8 cellular contexts compared by ENCODE assay signal in the genomic region with DNA sequence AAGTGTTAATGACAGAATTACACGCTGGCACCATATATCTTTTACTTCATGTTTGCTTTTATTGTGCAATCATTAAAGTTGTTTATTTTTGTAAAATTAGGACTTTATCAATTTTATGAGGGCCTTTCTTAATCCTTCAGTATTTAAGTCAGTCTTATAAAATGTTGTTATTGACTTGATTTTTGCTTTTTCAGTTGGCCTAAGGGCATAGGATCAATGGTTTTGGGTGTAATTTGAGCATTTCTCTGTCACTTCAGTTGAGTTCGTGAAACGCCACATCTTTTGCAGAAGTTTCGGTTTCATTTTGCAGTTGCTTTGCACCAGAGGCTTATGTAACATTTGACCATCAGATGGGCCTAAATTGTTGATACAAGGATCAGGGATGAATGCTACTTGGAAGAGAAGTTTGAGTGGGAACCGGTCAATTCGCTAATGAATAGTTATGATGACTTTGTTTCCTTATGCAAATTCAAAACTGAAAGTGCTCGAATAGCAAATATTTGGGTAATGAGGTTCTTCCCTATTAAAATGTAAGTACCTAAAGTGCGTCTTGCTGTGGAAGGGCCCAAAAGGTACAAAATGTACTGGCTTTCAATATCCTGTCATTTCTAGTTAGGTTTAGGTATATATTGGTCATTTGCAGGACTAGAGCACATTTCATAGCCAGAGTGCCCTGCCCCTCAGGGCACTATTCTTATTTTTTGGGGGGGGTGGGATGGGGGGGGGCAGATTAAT.
A peak's percentile ranks its signal among the peaks of the same experiment; 100 is the strongest.
DNase-seq lines count a peak whose midpoint lies in the region; ATAC-seq and TF ChIP-seq lines count a peak whose summit lies in the region.

No MANE protein-coding gene starts in this region.

- peaks cover 0 to under 1% (median 0%) of the 10 kb centered on the region in 7 donors for H3K9me3 Mint-ChIP-seq in CD4-positive, CD25-positive, alpha-beta regulatory T cell

- CTCF ChIA-PET in OCI-LY7 (lab: Charles Lee; ENCODE audit: unreplicated experiment), result no interaction called here

- peaks cover 3% of the 10 kb centered on the region for H3K36me3 Mint-ChIP-seq in CD4-positive, CD25-positive, alpha-beta regulatory T cell

- ATAC-seq in CD4-positive, CD25-positive, alpha-beta regulatory T cell (ENCODE audit: low read depth in 2 of 2), result peak in 1 of 2 donors; percentile 18
- peak; percentile 60 for ATAC-seq in GM21447 (IDR thresholded peaks at IDR 0.05; ENCODE audit: unreplicated experiment)

- H3K4me2 ChIP-seq in OCI-LY7 (ENCODE audit: low read length), result peak overlapping the region; percentile 21

- peaks cover 3% of the 10 kb centered on the region for H3K27me3 ChIP-seq in CD4-positive, CD25-positive, alpha-beta regulatory T cell (ENCODE audit: control insufficient read depth, insufficient read depth, low read length)
- no peaks in the 10 kb centered on the region for H3K27me3 ChIP-seq in brain microvascular endothelial cell (replicated peaks)

- H3K9me2 ChIP-seq in OCI-LY7 (ENCODE audit: insufficient read depth, low read length), result no peaks in the 10 kb centered on the region

- no peaks in the 10 kb centered on the region for H3K9me3 ChIP-seq in CD4-positive, CD25-positive, alpha-beta regulatory T cell (ENCODE audit: control insufficient read depth in 2 of 2, low read length in 2 of 2)
- no peaks in the 10 kb centered on the region for H3K9me3 ChIP-seq in OCI-LY7 (ENCODE audit: low read length)

- TF ChIP-seq CTCF in OCI-LY7 (conservative IDR thresholded peaks at IDR 0.05; ENCODE audit: low read length) (no peak), brain microvascular endothelial cell (IDR thresholded peaks at IDR 0.05; ENCODE audit: low read depth, low read length, missing control alignments) (no peak)

- no peaks in the 10 kb centered on the region for H3K79me2 ChIP-seq in OCI-LY7 (ENCODE audit: insufficient read depth, low read depth, low read length)

- BruUV-seq in OCI-LY7 (replicated peaks; lab: Mats Ljungman, UMichigan), result no TSS peak

- no peaks in the 10 kb centered on the region for H3K36me3 ChIP-seq in CD4-positive, CD25-positive, alpha-beta regulatory T cell (ENCODE audit: control insufficient read depth, insufficient read depth, low read length)
- H3K36me3 ChIP-seq in OCI-LY7 (ENCODE audit: insufficient read depth, low read length) (no peaks in the 10 kb centered on the region), brain microvascular endothelial cell (replicated peaks) (no peaks in the 10 kb centered on the region)

- H3K27me3 Mint-ChIP-seq in CD4-positive, CD25-positive, alpha-beta regulatory T cell, result peaks cover 4% of the 10 kb centered on the region

- H3K4me1 ChIP-seq in CD4-positive, CD25-positive, alpha-beta regulatory T cell (ENCODE audit: control insufficient read depth, insufficient read depth, low read length, poor library complexity, severe bottlenecking), result no peaks in the 10 kb centered on the region
- no peaks in the 10 kb centered on the region for H3K4me1 ChIP-seq in OCI-LY7 (ENCODE audit: insufficient read depth, low read length, poor library complexity, severe bottlenecking)

- peak in 2 of 3 donors; percentile 8 to 68 for DNase-seq in CD4-positive, CD25-positive, alpha-beta regulatory T cell
- DNase-seq in OCI-LY7 (ENCODE audit: low spot score), result peak; percentile 11
- peak; percentile 67 for DNase-seq in iris pigment epithelial cell (ENCODE audit: low read depth)
- no peak for DNase-seq in stimulated activated CD8-positive, alpha-beta memory T cell treated with anti-CD3 and anti-CD28 coated beads, Interleukin-4, amount 100 ng/mL, for 48 hours
- no peak for DNase-seq in activated CD8-positive, alpha-beta memory T cell treated with anti-CD3 and anti-CD28 coated beads, Interleukin-2, amount 50 U/mL, for 4 hours
- DNase-seq in activated CD4-positive, alpha-beta T cell treated with anti-CD3 and anti-CD28 coated beads, Interleukin-2, amount 50 U/mL, for 4 hours, result no peak
- DNase-seq in brain microvascular endothelial cell, result no peak

- H2AFZ ChIP-seq in OCI-LY7 (ENCODE audit: low read length), result peak overlapping the region; percentile 34; the same call in 1 of the 2 replicates

- peak overlapping the region; percentile 79 to 88 (median 84) for H3K4me3 Mint-ChIP-seq in CD4-positive, CD25-positive, alpha-beta regulatory T cell

- in situ Hi-C loops in brain microvascular endothelial cell (cut with HindIII; ENCODE audit: low pct_ligation_motif_present, low sequenced_read_pairs), result no loop called here

- H3K27ac Mint-ChIP-seq in CD4-positive, CD25-positive, alpha-beta regulatory T cell, result peak overlapping the region; percentile 79 to 88 (median 84)

- peaks cover 0 to 26% (median 18%) of the 10 kb centered on the region in 4 donors for H3K4me1 Mint-ChIP-seq in CD4-positive, CD25-positive, alpha-beta regulatory T cell

- H3K4me3 ChIP-seq in CD4-positive, CD25-positive, alpha-beta regulatory T cell (ENCODE audit: low read depth, low read length), result peak overlapping the region; percentile 94
- H3K4me3 ChIP-seq in OCI-LY7 (ENCODE audit: low read depth, low read length, poor library complexity, severe bottlenecking) (no peak overlapping the region), brain microvascular endothelial cell (ENCODE audit: low read depth, low read length) (no peak overlapping the region)

- POLR2A ChIA-PET in OCI-LY7 (lab: Charles Lee), result interaction anchor here (0.6 kb wide), 1 partner anchor 73 kb away, joined by 4 read pairs; no protein-coding TSS in a partner anchor

- intact Hi-C loops in OCI-LY7 (cut with micrococcal nuclease; ENCODE audit: unreplicated experiment), result no loop called here

- H4K20me1 ChIP-seq in OCI-LY7 (ENCODE audit: insufficient read depth, low read length), result no peaks in the 10 kb centered on the region

- no peak overlapping the region for H3K27ac ChIP-seq in CD4-positive, CD25-positive, alpha-beta regulatory T cell (ENCODE audit: insufficient read depth, low read length, poor library complexity, severe bottlenecking)
- H3K27ac ChIP-seq in OCI-LY7 (ENCODE audit: low read depth, low read length, poor library complexity, severe bottlenecking) (no peak overlapping the region), brain microvascular endothelial cell (no peak overlapping the region)

Comparison
In these comparisons a context has a peak if more than half of its experiments do, and no peak if none do; other contexts are left out.
1. DNase-seq: peak in CD4-positive, CD25-positive, alpha-beta regulatory T cell (2 of 3), OCI-LY7 (single experiment) and iris pigment epithelial cell (single experiment); none in stimulated activated CD8-positive, alpha-beta memory T cell treated with anti-CD3 and anti-CD28 coated beads, Interleukin-4, amount 100 ng/mL, for 48 hours (single experiment), activated CD8-positive, alpha-beta memory T cell treated with anti-CD3 and anti-CD28 coated beads, Interleukin-2, amount 50 U/mL, for 4 hours (single experiment), activated CD4-positive, alpha-beta T cell treated with anti-CD3 and anti-CD28 coated beads, Interleukin-2, amount 50 U/mL, for 4 hours (0 of 2) and brain microvascular endothelial cell (single experiment).